Comparison of ENCODE assay signal across 8 cellular contexts in the genomic region with DNA sequence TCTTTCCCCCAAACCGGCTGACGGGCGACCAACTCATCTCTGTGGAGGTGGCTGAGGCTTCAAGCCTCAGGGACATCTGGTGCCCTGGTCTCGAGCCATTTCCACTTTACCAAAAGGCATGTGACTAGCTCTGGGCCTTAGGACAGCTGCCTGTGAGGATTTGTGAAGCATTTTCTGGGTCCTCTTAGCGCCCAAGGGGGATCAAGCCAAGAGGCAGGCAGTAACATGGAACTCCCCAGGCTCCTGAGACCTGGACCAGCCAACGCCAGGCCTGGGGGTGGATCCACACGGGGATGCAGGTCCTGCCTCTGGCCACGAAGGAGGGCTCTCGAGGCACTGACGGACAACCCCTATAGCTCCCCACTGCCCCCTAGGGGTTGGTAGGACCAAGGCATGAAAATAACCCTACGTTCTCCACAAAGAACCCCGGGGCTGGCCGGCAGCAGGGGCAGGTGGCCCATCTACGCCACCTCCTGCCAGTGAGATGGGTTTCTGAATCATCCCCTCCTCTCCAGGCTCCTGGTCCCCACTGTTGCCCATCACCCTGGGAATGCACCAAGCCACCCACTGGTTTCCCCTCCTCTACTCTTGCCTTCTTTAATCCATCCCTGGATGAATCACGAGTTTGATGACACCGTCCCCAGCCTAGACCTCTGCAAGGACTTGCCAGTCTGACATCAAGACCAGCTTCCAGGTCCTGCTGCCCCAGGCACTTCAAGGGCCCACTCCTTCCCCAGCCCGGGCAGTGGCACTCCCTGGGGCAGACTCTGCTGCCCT. TPM values are rescaled to one million over a fixed set of nuclear protein-coding genes. Genes with fewer than 3 reads are reported as not detected.
DNase-seq lines count a peak whose midpoint lies in the region; ATAC-seq, FAIRE-seq and TF ChIP-seq lines count a peak whose summit lies in the region.

No MANE protein-coding gene starts in this region.

- H3K79me2 ChIP-seq in K562 (ENCODE audit: control insufficient read depth, insufficient read depth, low read length) = no peaks in the 10 kb centered on the region

- H3K36me3 ChIP-seq in K562 (ENCODE audit: control insufficient read depth, insufficient read depth, low read length) (peaks cover 33% of the 10 kb centered on the region; the same call in 2 of the 3 replicates), transverse colon (peaks cover 0 to 8% (median under 1%) of the 10 kb centered on the region in 4 donors)

- H3K4me2 ChIP-seq in K562 (ENCODE audit: insufficient read depth, low read length) = peak overlapping the region; percentile 47; the same call in 1 of the 2 replicates

- H3K27ac ChIP-seq in K562 (ENCODE audit: extremely low read depth, low read depth, low read length) = no peak overlapping the region
- H3K27ac ChIP-seq in transverse colon = peak overlapping the region in 3 of 4 donors; percentile 18 to 63 (median 37)

- BruUV-seq in K562 (replicated peaks; lab: Mats Ljungman, UMichigan) = no TSS peak

- peaks cover 4 to 44% of the 10 kb centered on the region in 2 experiments; a peak in 4 of 5 replicates for H3K4me1 ChIP-seq in K562 (replicated peaks in 1 of 2; ENCODE audit: control insufficient read depth in 2 of 2, insufficient read depth in 2 of 2, low read length in 2 of 2)
- no peaks in the 10 kb centered on the region for H3K4me1 ChIP-seq in transverse colon

- no peak for TF ChIP-seq EP300 in K562 (IDR thresholded peaks at IDR 0.05; ENCODE audit: low read length)
- TF ChIP-seq EP300 in transverse colon (IDR thresholded peaks at IDR 0.05; ENCODE audit: low read depth) = no peak

- no peak overlapping the region for H3K4me3 ChIP-seq in K562
- no peak overlapping the region for H3K4me3 ChIP-seq in transverse colon

- CTCF ChIA-PET in K562 (lab: Yijun Ruan, JAX; ENCODE audit: low intra/inter-chr PET ratio) = interaction anchor here (0.6 kb wide), 1 partner anchor 129 kb away, joined by 3 read pairs; no protein-coding TSS in a partner anchor

- peak; percentile 19 to 28 for DNase-seq in activated CD4-positive, alpha-beta T cell treated with anti-CD3 and anti-CD28 coated beads for 4 hours
- DNase-seq in activated CD4-positive, alpha-beta T cell treated with anti-CD3 and anti-CD28 coated beads, Interleukin-2, amount 50 U/mL, for 4 hours = no peak
- DNase-seq in NCI-H2196 treated with DMSO at 0.1 percent for 48 hours (lab: John Stamatoyannopoulos, UW; ENCODE audit: unreplicated experiment) (peak; percentile 31), K562 (ENCODE audit: extremely low read depth in 1 of 4, low spot score in 3 of 4) (peak; percentile 70 to 89 (median 76)), islet precursor cell (peak; percentile 84), transverse colon (peak; percentile 34)

- 49% methylated on average over 17 of the region's 17 CpGs for WGBS in K562 (ENCODE audit: insufficient coverage, low coverage, missing lambda C conversion rate)
- WGBS in transverse colon (ENCODE audit: low coverage in 1 of 2), 2 donors = 62 to 94% methylated on average over 3 to 15 of the region's 17 CpGs

- FAIRE-seq in K562 (lab: Jason Lieb, UNC) = peak; percentile 94

- no peaks in the 10 kb centered on the region; the same call in 1 of the 2 replicates for H4K20me1 ChIP-seq in K562 (replicated peaks; ENCODE audit: control insufficient read depth, insufficient read depth, low read length)

- POLR2A ChIA-PET in K562 (lab: Yijun Ruan, JAX) = interaction anchor here (0.7 to 1.0 kb wide), 3 partner anchors 9 to 101 kb away, joined by 3 to 4 read pairs (median 4); no protein-coding TSS in a partner anchor

- peak overlapping the region; percentile 56 for H2AFZ ChIP-seq in K562 (ENCODE audit: low read depth, low read length)

- ATAC-seq in K562 (peak; percentile 78), GM21390 (IDR thresholded peaks at IDR 0.05; ENCODE audit: unreplicated experiment) (no peak), GM21717 (IDR thresholded peaks at IDR 0.05; ENCODE audit: unreplicated experiment) (no peak)

- H3K9me3 ChIP-seq in K562 (replicated peaks; ENCODE audit: control insufficient read depth, insufficient read depth, low read depth, low read length) (no peaks in the 10 kb centered on the region), transverse colon (no peaks in the 10 kb centered on the region)

- H3K27me3 ChIP-seq in K562 (ENCODE audit: control insufficient read depth in 2 of 2, insufficient read depth in 2 of 2, low read length in 2 of 2) = no peaks in the 10 kb centered on the region
- H3K27me3 ChIP-seq in transverse colon = no peaks in the 10 kb centered on the region

- TF ChIP-seq RAD21 in K562 (CRISPR knock-in tag; conservative IDR thresholded peaks at IDR 0.05 in 1 of 2, IDR thresholded peaks at IDR 0.05 in 1 of 2) = peak in 1 of 2 experiments; percentile 23; a peak in 1 of 4 replicates

- intact Hi-C loops in K562 (cut with micrococcal nuclease) = no loop called here
- intact Hi-C loops in transverse colon (cut with DNase I; ENCODE audit: low total_unique reads) = no loop called here

- in situ Hi-C loops in K562 (cut with MboI) = no loop called here
- in situ Hi-C loops in transverse colon (cut with MboI; ENCODE audit: low pct_ligation_motif_present in 1 of 4, low pct_unique_long_range_greater_than_20kb in 1 of 4, low sequenced_read_pairs in 3 of 4) = no loop called here

- no peak for TF ChIP-seq POLR2A in K562 (conservative IDR thresholded peaks at IDR 0.05)
- TF ChIP-seq POLR2A in transverse colon (IDR thresholded peaks at IDR 0.05) = no peak

- H3K9me1 ChIP-seq in K562 (ENCODE audit: control insufficient read depth, insufficient read depth, low read length) = no peaks in the 10 kb centered on the region

- peak; percentile 88 to 99 (median 93) for TF ChIP-seq CTCF in K562 (IDR thresholded peaks at IDR 0.05 in 2 of 3, conservative IDR thresholded peaks at IDR 0.05 in 1 of 3; ENCODE audit: insufficient read depth in 2 of 3, low read depth in 1 of 3, low read length in 3 of 3)
- TF ChIP-seq CTCF in transverse colon (IDR thresholded peaks at IDR 0.05) = peak in 4 of 5 experiments; percentile 37 to 54 (median 48)

- peak overlapping the region in 1 of 2 experiments; percentile 57; a peak in 2 of 4 replicates for H3K9ac ChIP-seq in K562 (ENCODE audit: insufficient read depth in 1 of 2, low read depth in 2 of 2, low read length in 2 of 2)

RNA-seq across cellular contexts. Expression of a gene that starts 7.0 kb away (rescaled TPM):
- total RNA-seq in K562 (2011; cell fraction: chromatin; rRNA removed; ENCODE audit: low replicate concordance) = 55.1 and 137 TPM in 2 replicates
- total RNA-seq in K562 (2011; cell fraction: nucleolus; rRNA removed) = 204 and 212 TPM in 2 replicates
- 127 and 144 TPM in 2 replicates for total RNA-seq in K562 (2011; cell fraction: nucleoplasm; rRNA removed)
- 131 and 143 TPM in 2 replicates for total RNA-seq in K562 (2014; rRNA removed)
- 52.2 and 67.5 TPM in 2 replicates for total RNA-seq in K562 (2014; rRNA removed; fragmentation: Illumina TruSeq; extraction: Trizol)
- total RNA-seq in K562 (2015; rRNA removed; fragmentation: Illumina TruSeq; extraction: Trizol) = 81.6 and 83.0 TPM in 2 replicates
- total RNA-seq in K562 (2021) = 91.5 and 96.7 TPM in 2 replicates
- polyA plus RNA-seq in K562 (2011; rRNA removed) = 82.1 and 86.0 TPM in 2 replicates
- 118 and 186 TPM in 2 replicates for polyA plus RNA-seq in K562 (2011; cell fraction: cytosol; rRNA removed)
- polyA plus RNA-seq in K562 (2011; cell fraction: nucleus; rRNA removed) = 46.8 and 51.5 TPM in 2 replicates
- 164 and 292 TPM in 2 replicates for polyA plus RNA-seq in K562 (2012)
- 60.5 and 66.6 TPM in 2 replicates for polyA plus RNA-seq in K562 (2014; fragmentation: Illumina TruSeq; extraction: Trizol)
- polyA plus RNA-seq in K562 (2014; fragmentation: Nextera tagmentation; extraction: Ambion mirVana) = 10 to 100 TPM in 1 of 2 experiments, 1 to 10 TPM in 1; 4.2 to 12.6 TPM
- polyA plus RNA-seq in K562 (2014; rRNA removed) = 141 and 166 TPM in 2 replicates
- polyA minus RNA-seq in K562 (2011; rRNA and poly(A)+ RNA removed) = 17.9 and 26.4 TPM in 2 replicates
- 32.6 and 58.7 TPM in 2 replicates for polyA minus RNA-seq in K562 (2011; cell fraction: cytosol; rRNA and poly(A)+ RNA removed)
- polyA minus RNA-seq in K562 (2011; cell fraction: nucleus; rRNA and poly(A)+ RNA removed) = 14.4 and 24.1 TPM in 2 replicates
- total RNA-seq in transverse colon = 10 to 100 TPM in 2 of 4 donors, 1 to 10 TPM in 2; 3.6 to 44.5 (median 22.0) TPM

RNA-seq across cellular contexts. Expression of a gene that starts 37.8 kb away (rescaled TPM):
- total RNA-seq in K562 (2011; cell fraction: chromatin; rRNA removed; ENCODE audit: low replicate concordance) = 10.7 and 24.6 TPM in 2 replicates
- 13.8 and 17.5 TPM in 2 replicates for total RNA-seq in K562 (2011; cell fraction: nucleolus; rRNA removed)
- 10.7 and 12.8 TPM in 2 replicates for total RNA-seq in K562 (2011; cell fraction: nucleoplasm; rRNA removed)
- 4.0 and 4.4 TPM in 2 replicates for total RNA-seq in K562 (2014; rRNA removed)
- 4.3 and 4.6 TPM in 2 replicates for total RNA-seq in K562 (2014; rRNA removed; fragmentation: Illumina TruSeq; extraction: Trizol)
- total RNA-seq in K562 (2015; rRNA removed; fragmentation: Illumina TruSeq; extraction: Trizol) = 4.9 and 5.4 TPM in 2 replicates
- total RNA-seq in K562 (2021) = 6.5 and 9.3 TPM in 2 replicates
- polyA plus RNA-seq in K562 (2011; rRNA removed) = 5.7 and 8.0 TPM in 2 replicates
- 8.2 and 15.6 TPM in 2 replicates for polyA plus RNA-seq in K562 (2011; cell fraction: cytosol; rRNA removed)
- polyA plus RNA-seq in K562 (2011; cell fraction: nucleus; rRNA removed) = 3.0 and 4.8 TPM in 2 replicates
- polyA plus RNA-seq in K562 (2012) = 7.6 and 10.7 TPM in 2 replicates
- polyA plus RNA-seq in K562 (2014; fragmentation: Illumina TruSeq; extraction: Trizol) = 6.6 and 7.3 TPM in 2 replicates
- 1 to 10 TPM in 1 of 2 experiments, under 1 TPM in 1; 0.69 to 1.0 TPM for polyA plus RNA-seq in K562 (2014; fragmentation: Nextera tagmentation; extraction: Ambion mirVana)
- 6.8 and 7.3 TPM in 2 replicates for polyA plus RNA-seq in K562 (2014; rRNA removed)
- polyA minus RNA-seq in K562 (2011; rRNA and poly(A)+ RNA removed) = 4.5 and 8.6 TPM in 2 replicates
- 4.7 and 6.4 TPM in 2 replicates for polyA minus RNA-seq in K562 (2011; cell fraction: cytosol; rRNA and poly(A)+ RNA removed)
- 3.0 and 4.6 TPM in 2 replicates for polyA minus RNA-seq in K562 (2011; cell fraction: nucleus; rRNA and poly(A)+ RNA removed)
- 10 to 100 TPM in 1 of 4 donors, 1 to 10 TPM in 3; 4.5 to 12.0 (median 8.5) TPM for total RNA-seq in transverse colon

RNA-seq across cellular contexts. Expression of a gene that starts 46.5 kb away (rescaled TPM):
- 45.6 and 105 TPM in 2 replicates for total RNA-seq in K562 (2011; cell fraction: chromatin; rRNA removed; ENCODE audit: low replicate concordance)
- total RNA-seq in K562 (2011; cell fraction: nucleolus; rRNA removed) = 61.4 and 62.6 TPM in 2 replicates
- total RNA-seq in K562 (2011; cell fraction: nucleoplasm; rRNA removed) = 50.8 and 52.2 TPM in 2 replicates
- total RNA-seq in K562 (2014; rRNA removed) = 43.0 and 64.9 TPM in 2 replicates
- total RNA-seq in K562 (2014; rRNA removed; fragmentation: Illumina TruSeq; extraction: Trizol) = 12.7 and 16.0 TPM in 2 replicates
- total RNA-seq in K562 (2015; rRNA removed; fragmentation: Illumina TruSeq; extraction: Trizol) = 23.6 and 24.5 TPM in 2 replicates
- total RNA-seq in K562 (2021) = 60.0 and 66.7 TPM in 2 replicates
- 5.4 and 7.1 TPM in 2 replicates for polyA plus RNA-seq in K562 (2011; rRNA removed)
- polyA plus RNA-seq in K562 (2011; cell fraction: cytosol; rRNA removed) = 6.1 and 12.8 TPM in 2 replicates
- polyA plus RNA-seq in K562 (2011; cell fraction: nucleus; rRNA removed) = 9.6 and 23.4 TPM in 2 replicates
- 26.0 and 32.1 TPM in 2 replicates for polyA plus RNA-seq in K562 (2012)
- 33.5 and 50.1 TPM in 2 replicates for polyA plus RNA-seq in K562 (2014; fragmentation: Illumina TruSeq; extraction: Trizol)
- polyA plus RNA-seq in K562 (2014; fragmentation: Nextera tagmentation; extraction: Ambion mirVana) = 1 to 10 TPM in 1 of 2 experiments, under 1 TPM in 1; 0.90 to 1.1 TPM
- polyA plus RNA-seq in K562 (2014; rRNA removed) = 27.8 and 30.6 TPM in 2 replicates
- polyA minus RNA-seq in K562 (2011; rRNA and poly(A)+ RNA removed) = 4.6 and 8.5 TPM in 2 replicates
- polyA minus RNA-seq in K562 (2011; cell fraction: cytosol; rRNA and poly(A)+ RNA removed) = 17.6 and 18.5 TPM in 2 replicates
- polyA minus RNA-seq in K562 (2011; cell fraction: nucleus; rRNA and poly(A)+ RNA removed) = 17.1 and 24.1 TPM in 2 replicates
- 100 to 1,000 TPM in 2 of 4 donors, 10 to 100 TPM in 2; 74.1 to 320 (median 103) TPM for total RNA-seq in transverse colon

Comparison
In these comparisons a context has a peak if more than half of its experiments do, and no peak if none do; other contexts are left out.
1. DNase-seq: peak in activated CD4-positive, alpha-beta T cell treated with anti-CD3 and anti-CD28 coated beads for 4 hours (2 of 2), NCI-H2196 treated with DMSO at 0.1 percent for 48 hours (single experiment), K562 (4 of 4), islet precursor cell (single experiment) and transverse colon (single experiment); none in activated CD4-positive, alpha-beta T cell treated with anti-CD3 and anti-CD28 coated beads, Interleukin-2, amount 50 U/mL, for 4 hours (0 of 2).